In the genomic region with DNA sequence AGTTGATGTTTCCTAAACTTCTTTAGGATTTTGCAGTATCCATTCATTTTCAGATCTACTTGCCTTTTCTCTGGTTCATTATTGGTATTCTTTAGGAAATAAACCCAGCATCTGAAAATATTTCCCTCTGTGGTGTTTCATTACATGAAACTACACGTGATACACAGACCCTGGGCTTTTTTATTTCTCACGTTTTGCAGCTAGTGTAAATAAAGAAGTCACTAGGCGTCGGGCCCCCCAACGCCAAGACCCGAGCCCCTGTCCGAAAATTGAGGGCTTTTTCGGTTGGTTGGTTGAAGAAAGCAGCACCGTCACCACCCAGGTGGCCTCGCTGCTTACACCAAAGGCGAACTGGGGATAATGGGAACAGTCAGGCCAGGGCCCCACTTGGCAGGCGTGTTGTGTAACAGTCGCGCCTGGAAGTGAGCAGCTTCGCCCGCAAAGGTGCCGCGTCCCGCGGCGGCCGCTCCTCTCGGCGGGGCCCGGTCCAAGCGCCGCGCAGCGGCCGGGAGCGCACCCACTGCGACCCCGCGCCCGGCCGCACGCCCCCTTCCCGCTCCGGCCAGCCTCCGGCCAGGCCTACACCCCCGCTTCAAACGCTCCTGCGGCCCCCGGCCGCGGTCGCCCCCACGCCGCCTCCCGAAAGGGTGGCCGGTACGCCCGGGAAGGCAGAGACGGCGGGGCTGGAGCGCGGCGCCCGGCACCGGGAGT, we compare ENCODE assay signal across 7 cellular contexts. TPM values are rescaled to one million over a fixed set of nuclear protein-coding genes. Genes with fewer than 3 reads are reported as not detected.
A peak's percentile ranks its signal among the peaks of the same experiment; 100 is the strongest.
DNase-seq lines count a peak whose midpoint lies in the region; ATAC-seq and TF ChIP-seq lines count a peak whose summit lies in the region.

No MANE protein-coding gene starts in this region.

- H3K4me3 Mint-ChIP-seq in endothelial cell (ENCODE audit: unreplicated experiment): peak overlapping the region; percentile 92

- H3K9me3 Mint-ChIP-seq in endothelial cell (ENCODE audit: unreplicated experiment): no peaks in the 10 kb centered on the region

- H3K36me3 Mint-ChIP-seq in endothelial cell (ENCODE audit: low read depth, unreplicated experiment): peaks cover 5% of the 10 kb centered on the region

- no peak for TF ChIP-seq CTCF in endothelial cell (IDR thresholded peaks at IDR 0.05; ENCODE audit: unreplicated experiment)

- H3K27ac Mint-ChIP-seq in endothelial cell (ENCODE audit: unreplicated experiment): peak overlapping the region; percentile 94

- peak; percentile 61 for TF ChIP-seq POLR2A in GM19193 (IDR thresholded peaks at IDR 0.05; ENCODE audit: extremely low read depth, insufficient read depth, insufficient read length)

- peaks cover 13% of the 10 kb centered on the region for H3K27me3 Mint-ChIP-seq in endothelial cell (ENCODE audit: unreplicated experiment)

- ATAC-seq in GM19395 (IDR thresholded peaks at IDR 0.05; ENCODE audit: unreplicated experiment): no peak

- peak; percentile 25 for DNase-seq in NCI-H345 treated with DMSO at 0.1 percent for 48 hours (lab: John Stamatoyannopoulos, UW; ENCODE audit: unreplicated experiment)
- peak; percentile 29 for DNase-seq in activated T-cell treated with anti-CD3 and anti-CD28 coated beads for 1 hour (ENCODE audit: low read depth)
- peak; percentile 58 for DNase-seq in endothelial cell (ENCODE audit: low spot score)
- peak; percentile 91 for DNase-seq in mesenteric fat pad (ENCODE audit: low spot score)
- peak; percentile 62 for DNase-seq in stimulated activated CD8-positive, alpha-beta memory T cell treated with anti-CD3 and anti-CD28 coated beads, Interleukin-4, amount 100 ng/mL, for 48 hours

- peaks cover 10% of the 10 kb centered on the region for H3K4me1 Mint-ChIP-seq in endothelial cell (ENCODE audit: unreplicated experiment)

RNA-seq across cellular contexts. Expression of gene DUSP16, which starts 1.2 kb away (rescaled TPM):
- total RNA-seq in endothelial cell (ENCODE audit: unreplicated experiment): 12.9 TPM
- 15.9 TPM for total RNA-seq in mesenteric fat pad

RNA-seq across cellular contexts. Expression of gene CREBL2, which starts 50.2 kb away (rescaled TPM):
- total RNA-seq in endothelial cell (ENCODE audit: unreplicated experiment) (26.9 TPM), mesenteric fat pad (44.0 TPM)

Comparison
In these comparisons a context has a peak if more than half of its experiments do, and no peak if none do; other contexts are left out.
1. DNase-seq: peak in every context shown above with its lines; median percentile 91 in mesenteric fat pad; 62 in stimulated activated CD8-positive, alpha-beta memory T cell treated with anti-CD3 and anti-CD28 coated beads, Interleukin-4, amount 100 ng/mL, for 48 hours; 58 in endothelial cell; 29 in activated T-cell treated with anti-CD3 and anti-CD28 coated beads for 1 hour; 25 in NCI-H345 treated with DMSO at 0.1 percent for 48 hours.